Comparison of ENCODE assay signal across 8 cellular contexts in the genomic region with DNA sequence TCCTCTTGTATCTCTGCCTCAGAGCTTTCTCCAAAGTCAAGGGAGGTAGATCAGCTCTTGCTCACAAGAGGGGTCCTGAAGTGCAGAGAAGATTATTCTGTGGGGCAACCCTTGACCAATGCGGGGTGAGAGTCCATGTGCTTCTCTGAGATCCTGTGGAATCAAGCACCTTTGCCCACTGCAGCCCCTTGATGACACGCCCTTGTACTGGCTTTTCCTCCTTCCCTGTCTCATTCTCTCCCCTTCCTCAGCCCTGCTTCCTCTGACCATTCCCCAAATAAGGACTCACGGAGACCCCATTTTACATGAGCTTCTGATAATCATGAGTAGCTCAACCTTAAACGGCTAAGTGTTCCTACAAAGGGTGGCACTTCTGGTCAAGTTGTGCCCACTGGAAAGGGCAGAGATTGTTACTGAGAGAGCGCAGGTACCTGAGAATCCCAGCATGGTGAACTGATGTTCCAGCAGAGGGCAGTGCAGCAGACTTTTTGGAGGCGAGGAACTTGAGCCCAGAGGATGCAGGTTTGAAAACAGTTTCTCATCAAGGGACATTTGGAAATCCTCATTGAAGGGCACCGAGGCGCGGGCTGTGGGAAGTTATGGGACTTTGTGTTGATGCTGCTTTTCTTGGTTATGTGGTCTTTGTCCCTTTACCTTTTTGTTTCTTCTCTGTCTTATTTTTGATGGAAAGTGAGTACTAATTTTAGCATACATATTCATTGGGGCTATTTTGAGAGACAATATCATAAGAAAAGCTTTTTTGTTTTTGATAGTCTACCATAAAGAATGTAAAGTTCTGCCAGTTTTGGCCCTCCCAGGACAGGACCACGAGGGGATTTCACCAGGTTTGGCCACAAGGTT.
A peak's percentile ranks its signal among the peaks of the same experiment; 100 is the strongest.
DNase-seq lines count a peak whose midpoint lies in the region; ATAC-seq and TF ChIP-seq lines count a peak whose summit lies in the region.

No MANE protein-coding gene starts in this region.

- ATAC-seq in GM18909 (IDR thresholded peaks at IDR 0.05; ENCODE audit: poor library complexity, unreplicated experiment) (peak; percentile 72), HG03354 (IDR thresholded peaks at IDR 0.05; ENCODE audit: poor library complexity, severe bottlenecking, unreplicated experiment) (peak; percentile 74), GM21717 (IDR thresholded peaks at IDR 0.05; ENCODE audit: unreplicated experiment) (no peak)

- CTCF ChIA-PET in BJ (lab: Yijun Ruan, JAX) = interaction anchor here (0.6 to 2.2 kb wide), 12 partner anchors 13 to 391 kb away, joined by 3 to 9 read pairs (median 3); no protein-coding TSS in a partner anchor

- H3K9me3 ChIP-seq in ascending aorta = no peaks in the 10 kb centered on the region

- POLR2A ChIA-PET in BJ (lab: Charles Lee) = no interaction called here

- H3K27ac ChIP-seq in ascending aorta = no peak overlapping the region

- H3K4me1 ChIP-seq in ascending aorta = no peaks in the 10 kb centered on the region

- peak; percentile 71 for TF ChIP-seq CTCF in BJ (IDR thresholded peaks at IDR 0.05; ENCODE audit: insufficient read depth, low read depth, low read length)
- TF ChIP-seq CTCF in ascending aorta (IDR thresholded peaks at IDR 0.05) = peak in 2 of 3 experiments; percentile 42 to 63

- DNase-seq in BJ (ENCODE audit: low read depth) (no peak), OCI-M1 (lab: John Stamatoyannopoulos, UW) (peak; percentile 83), ascending aorta (ENCODE audit: low spot score in 2 of 2) (peak in 1 of 2 donors; percentile 66), iPS DF 19.7 (ENCODE audit: low read depth, low spot score) (peak; percentile 42)
- DNase-seq in stimulated activated CD4-positive, alpha-beta T cell treated with anti-CD3 and anti-CD28 coated beads, Interleukin-12 subunit alpha, Interleukin-12 subunit beta, amount 100 ng/mL, for 48 hours (ENCODE audit: low read depth in 2 of 3, low spot score in 1 of 3) = peak; percentile 2 to 25 (median 13)

- H3K36me3 ChIP-seq in BJ (ENCODE audit: control insufficient read depth, insufficient read depth, low read length) (no peaks in the 10 kb centered on the region), ascending aorta (no peaks in the 10 kb centered on the region)

- H3K4me3 ChIP-seq in BJ (ENCODE audit: low read depth, low read length) = no peak overlapping the region
- no peak overlapping the region for H3K4me3 ChIP-seq in ascending aorta

- H3K27me3 ChIP-seq in BJ (ENCODE audit: control insufficient read depth, insufficient read depth, low read length) = no peaks in the 10 kb centered on the region
- H3K27me3 ChIP-seq in ascending aorta = no peaks in the 10 kb centered on the region

- intact Hi-C loops in ascending aorta (cut with DNase I) = loop anchor here (5.0 kb wide), 1 partner anchor 370 kb away; no protein-coding TSS in a partner anchor
